In the genomic region with DNA sequence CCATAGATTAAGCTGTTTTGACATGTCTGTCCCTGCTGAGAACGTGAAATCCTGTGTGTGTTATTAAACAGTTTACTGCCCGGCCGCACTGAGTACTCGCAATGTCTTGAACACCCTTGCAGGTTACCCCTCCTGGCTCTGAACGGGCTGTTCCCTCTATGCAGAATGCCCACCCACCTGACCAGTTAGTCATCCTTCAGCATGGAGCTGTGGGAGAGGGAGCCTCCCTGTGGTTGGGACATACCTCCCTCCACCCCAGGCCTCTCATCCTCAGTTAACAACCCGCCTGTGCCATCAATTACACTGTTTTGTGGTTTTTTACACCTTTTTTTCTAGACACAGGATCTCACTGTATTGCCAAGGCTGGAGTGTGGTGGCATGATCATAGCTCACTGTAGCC, we compare ENCODE assay signal across 10 cellular contexts. TPM values are rescaled to one million over a fixed set of nuclear protein-coding genes. Genes with fewer than 3 reads are reported as not detected.
DNase-seq lines count a peak whose midpoint lies in the region; ATAC-seq and TF ChIP-seq lines count a peak whose summit lies in the region.
"Had no signal": no experiment of that assay in that cellular context is flagged by ENCODE, and none has a peak within 500 bp of the region (broad histone marks: within the 10 kb centered on the region; RNA-seq: fewer than 3 reads in every experiment).

No MANE protein-coding gene starts in this region.

- TF ChIP-seq CTCF in heart left ventricle (IDR thresholded peaks at IDR 0.05): peak in 1 of 12 donors; percentile 9
- no peak for TF ChIP-seq CTCF in thyroid gland (IDR thresholded peaks at IDR 0.05)

- ATAC-seq in heart left ventricle (peak in 3 of 4 donors; percentile 27 to 72 (median 54)), Right ventricle myocardium superior (ENCODE audit: poor library complexity) (no peak)

- intact Hi-C loops in heart left ventricle (cut with DNase I) (no loop called here), Right ventricle myocardium superior (cut with DNase I) (no loop called here), thyroid gland (cut with DNase I) (no loop called here)

- H3K27ac ChIP-seq in heart left ventricle (no peak overlapping the region), thyroid gland (peak overlapping the region in 2 of 3 donors; percentile 36 to 50)
- H3K27ac ChIP-seq: BLaER1 had no signal

- H3K4me3 ChIP-seq in heart left ventricle (no peak overlapping the region), thyroid gland (replicated peaks in 1 of 3) (no peak overlapping the region)
- H3K4me3 ChIP-seq: BLaER1 had no signal

- WGBS in heart left ventricle, 4 donors: 59 to 82% (median 75%) methylated on average over 5 to 6 of the region's 6 CpGs
- 83 to 89% methylated on average over 5 to 6 of the region's 6 CpGs for WGBS in thyroid gland, 2 donors

- peak in 1 of 5 donors; percentile 50 for DNase-seq in heart left ventricle
- DNase-seq in Right ventricle myocardium superior: no peak
- DNase-seq in SW480 (ENCODE audit: low spot score): peak; percentile 70
- peak; percentile 57 for DNase-seq in glomerular visceral epithelial cell (ENCODE audit: extremely low spot score)
- peak; percentile 47 to 55 for DNase-seq in thyroid gland
- DNase-seq in DMS53 treated with DMSO at 0.1 percent for 48 hours (lab: John Stamatoyannopoulos, UW; ENCODE audit: unreplicated experiment): no peak
- DNase-seq in NCI-H524 treated with DMSO at 0.1 percent for 48 hours (lab: John Stamatoyannopoulos, UW): no peak
- no peak for DNase-seq in D341Med (ENCODE audit: low spot score)
- DNase-seq: nephron progenitor cell had no signal

- TF ChIP-seq POLR2A in heart left ventricle (IDR thresholded peaks at IDR 0.05) (no peak), thyroid gland (IDR thresholded peaks at IDR 0.05) (no peak)

- H3K4me1 ChIP-seq in heart left ventricle (peaks cover 0 to 58% (median 33%) of the 10 kb centered on the region in 12 donors), thyroid gland (peaks cover 47 to 57% of the 10 kb centered on the region in 2 donors)
- H3K4me1 ChIP-seq: BLaER1 had no signal

- no peaks in the 10 kb centered on the region for H3K36me3 ChIP-seq in heart left ventricle
- H3K36me3 ChIP-seq in thyroid gland: no peaks in the 10 kb centered on the region
- H3K36me3 ChIP-seq: BLaER1 had no signal

- H3K9me3 ChIP-seq in heart left ventricle (no peaks in the 10 kb centered on the region), thyroid gland (no peaks in the 10 kb centered on the region)
- H3K9me3 ChIP-seq: BLaER1 had no signal

- H3K27me3 ChIP-seq in heart left ventricle: no peaks in the 10 kb centered on the region
- no peaks in the 10 kb centered on the region for H3K27me3 ChIP-seq in thyroid gland
- H3K27me3 ChIP-seq: BLaER1 had no signal

RNA-seq across cellular contexts. Expression of gene TJP2, which starts 26.0 kb away (rescaled TPM):
- total RNA-seq in heart left ventricle: 100 to 1,000 TPM in 4 of 9 donors, 10 to 100 TPM in 5; 56.0 to 139 (median 92.0) TPM
- polyA plus RNA-seq in heart left ventricle: 10 to 100 TPM; 29.1 to 29.5 TPM
- 116 TPM for total RNA-seq in Right ventricle myocardium superior
- total RNA-seq in thyroid gland: 100 to 1,000 TPM; 200 to 266 (median 232) TPM

Comparison
In these comparisons a context has a peak if more than half of its experiments do, and no peak if none do; other contexts are left out.
1. DNase-seq: peak in SW480 (single experiment), glomerular visceral epithelial cell (single experiment) and thyroid gland (2 of 2); none in Right ventricle myocardium superior (single experiment), DMS53 treated with DMSO at 0.1 percent for 48 hours (single experiment), NCI-H524 treated with DMSO at 0.1 percent for 48 hours (single experiment) and D341Med (single experiment).
2. H3K27ac ChIP-seq: peak in thyroid gland (2 of 3); none in heart left ventricle (0 of 12).